ENCODE assay signal across 11 cellular contexts in genomic region chr3:29759443-29760033, GRCh38.
A peak's percentile ranks its signal among the peaks of the same experiment; 100 is the strongest.
DNase-seq lines count a peak whose midpoint lies in the region; ATAC-seq, FAIRE-seq and TF ChIP-seq lines count a peak whose summit lies in the region.
"Had no signal": no experiment of that assay in that cellular context is flagged by ENCODE, and none has a peak within 500 bp of the region (broad histone marks: within the 10 kb centered on the region; RNA-seq: fewer than 3 reads in every experiment).

No MANE protein-coding gene starts in this region.

- H3K4me1 ChIP-seq in liver (ENCODE audit: control insufficient read depth in 4 of 4, insufficient read depth in 4 of 4, low read length in 3 of 4) = peaks cover 8 to 32% (median 19%) of the 10 kb centered on the region in 4 donors
- H3K4me1 ChIP-seq in HepG2 (ENCODE audit: insufficient read depth, low read length) = no peaks in the 10 kb centered on the region
- peaks cover 6 to 19% of the 10 kb centered on the region in 2 donors for H3K4me1 ChIP-seq in muscle layer of duodenum (ENCODE audit: control insufficient read depth in 1 of 2, insufficient read depth in 2 of 2, low read length in 2 of 2)

- intact Hi-C loops in HepG2 (cut with micrococcal nuclease; ENCODE audit: unreplicated experiment) = no loop called here

- no peak for DNase-seq in HepG2 (ENCODE audit: low spot score)
- no peak for DNase-seq in coronary artery (ENCODE audit: low spot score)
- DNase-seq in GM10248 (ENCODE audit: extremely low spot score) = no peak
- no peak for DNase-seq in activated effector memory CD4-positive, alpha-beta T cell treated with anti-CD3 and anti-CD28 coated beads, Interleukin-2, amount 50 U/mL, for 16 hours
- DNase-seq: activated CD4-positive, alpha-beta T cell treated with anti-CD3 and anti-CD28 coated beads for 4 hours; stimulated activated CD4-positive, alpha-beta T cell treated with anti-CD3 and anti-CD28 coated beads, Interleukin-1b, Interleukin-23, amount 100 ng/mL, for 48 hours had no signal

- H3K9me3 ChIP-seq in liver (ENCODE audit: control insufficient read depth in 4 of 4, low read length in 3 of 4) (no peaks in the 10 kb centered on the region), HepG2 (ENCODE audit: low read length) (no peaks in the 10 kb centered on the region), muscle layer of duodenum (ENCODE audit: control insufficient read depth in 1 of 2, low read length in 2 of 2) (no peaks in the 10 kb centered on the region)

- no peaks in the 10 kb centered on the region for H3K79me2 ChIP-seq in HepG2 (ENCODE audit: insufficient read depth, low read length)

- in situ Hi-C loops in HepG2 (cut with HindIII; ENCODE audit: extremely low pct_ligation_motif_present, low pct_unique_long_range_greater_than_20kb) = no loop called here

- no TSS peak for BruUV-seq in HepG2 (replicated peaks; lab: Mats Ljungman, UMichigan)

- no peak for TF ChIP-seq POLR2A in HepG2 (IDR thresholded peaks at IDR 0.05; ENCODE audit: insufficient read depth in 1 of 2, low read depth in 2 of 2, low read length in 2 of 2)

- no peak overlapping the region for H2AFZ ChIP-seq in HepG2 (ENCODE audit: low read length)

- H3K27ac ChIP-seq in liver (ENCODE audit: low read depth in 1 of 2, low read length in 2 of 2) = peak overlapping the region; percentile 70 to 74
- no peak overlapping the region for H3K27ac ChIP-seq in HepG2 (ENCODE audit: extremely low read length, insufficient read depth, low read length)
- peak overlapping the region; percentile 83 to 84 for H3K27ac ChIP-seq in coronary artery
- peak overlapping the region; percentile 81 for H3K27ac ChIP-seq in muscle layer of duodenum (ENCODE audit: low read length)
- H3K27ac ChIP-seq: KMS-11 had no signal

- peak overlapping the region in 1 of 2 donors; percentile 13 for H3K9ac ChIP-seq in liver (ENCODE audit: low read depth in 1 of 2, low read length in 2 of 2)
- H3K9ac ChIP-seq in HepG2 (ENCODE audit: insufficient read depth, low read depth, low read length) = no peak overlapping the region
- H3K9ac ChIP-seq: KMS-11 had no signal

- TF ChIP-seq EP300 in HepG2 (IDR thresholded peaks at IDR 0.05; ENCODE audit: low read depth in 2 of 2, low read length in 2 of 2) (no peak), HepG2 (CRISPR knock-in tag; IDR thresholded peaks at IDR 0.05; ENCODE audit: borderline replicate concordance) (no peak)

- TF ChIP-seq RAD21 in liver (IDR thresholded peaks at IDR 0.05) = no peak
- TF ChIP-seq RAD21 in HepG2 (CRISPR knock-in tag; IDR thresholded peaks at IDR 0.05) = no peak

- ATAC-seq in HepG2 (no peak), HG02973 (IDR thresholded peaks at IDR 0.05; ENCODE audit: unreplicated experiment) (no peak), GM21619 (IDR thresholded peaks at IDR 0.05; ENCODE audit: unreplicated experiment) (no peak)

- H3K27me3 ChIP-seq in liver (ENCODE audit: control insufficient read depth in 4 of 4, insufficient read depth in 4 of 4, low read length in 3 of 4) = no peaks in the 10 kb centered on the region
- H3K27me3 ChIP-seq in HepG2 (ENCODE audit: control insufficient read depth in 1 of 2, insufficient read depth in 2 of 2, low read length in 2 of 2) = no peaks in the 10 kb centered on the region
- no peaks in the 10 kb centered on the region for H3K27me3 ChIP-seq in muscle layer of duodenum (ENCODE audit: low read depth, low read length)

- CTCF ChIA-PET in HepG2 (lab: Yijun Ruan, JAX; ENCODE audit: low intra/inter-chr PET ratio, low total read pairs) (no interaction called here), GM10248 (lab: Yijun Ruan, JAX) (interaction anchor here (1.4 kb wide), 1 partner anchor 10 kb away, joined by 4 read pairs; no protein-coding TSS in a partner anchor)

- FAIRE-seq in HepG2 (lab: Jason Lieb, UNC) = no peak

- 87% methylated on average over 9 of the region's 9 CpGs for WGBS in liver
- 4% methylated on average over 9 of the region's 9 CpGs for WGBS in HepG2 (ENCODE audit: low lambda C conversion rate)

- no peaks in the 10 kb centered on the region for H3K36me3 ChIP-seq in liver (ENCODE audit: control insufficient read depth in 4 of 4, insufficient read depth in 3 of 4, low read depth in 1 of 4, low read length in 3 of 4)
- no peaks in the 10 kb centered on the region for H3K36me3 ChIP-seq in HepG2 (replicated peaks in 1 of 2; ENCODE audit: control insufficient read depth in 1 of 2, insufficient read depth in 2 of 2, low read length in 2 of 2)
- H3K36me3 ChIP-seq in muscle layer of duodenum (ENCODE audit: control insufficient read depth in 1 of 2, insufficient read depth in 2 of 2, low read length in 2 of 2) = no peaks in the 10 kb centered on the region

- POLR2A ChIA-PET in HepG2 (lab: Yijun Ruan, JAX) = no interaction called here
- POLR2A ChIA-PET in GM10248 (lab: Yijun Ruan, JAX) = no interaction called here

- TF ChIP-seq CTCF in liver (IDR thresholded peaks at IDR 0.05; ENCODE audit: low read depth, low read length, missing input control) = no peak
- TF ChIP-seq CTCF in HepG2 (CRISPR knock-in tag; IDR thresholded peaks at IDR 0.05) = no peak
- TF ChIP-seq CTCF in coronary artery (IDR thresholded peaks at IDR 0.05) = no peak
- TF ChIP-seq CTCF in GM10248 (IDR thresholded peaks at IDR 0.05; ENCODE audit: control extremely low read depth, extremely low read depth, low read depth, missing control alignments) = no peak

- H3K4me3 ChIP-seq in liver (ENCODE audit: low read depth in 1 of 3, low read length in 3 of 3) = no peak overlapping the region
- no peak overlapping the region for H3K4me3 ChIP-seq in HepG2 (replicated peaks in 1 of 3; ENCODE audit: insufficient read depth in 1 of 3, low read depth in 2 of 3, low read length in 3 of 3)
- peak overlapping the region; percentile 42 for H3K4me3 ChIP-seq in coronary artery
- peak overlapping the region in 1 of 2 donors; percentile 5 for H3K4me3 ChIP-seq in muscle layer of duodenum (ENCODE audit: low read depth in 1 of 2, low read length in 2 of 2)

- no peaks in the 10 kb centered on the region for H4K20me1 ChIP-seq in HepG2 (ENCODE audit: insufficient read depth, low read length)

- H3K4me2 ChIP-seq in HepG2 (ENCODE audit: low read depth, low read length) = no peak overlapping the region
- H3K4me2 ChIP-seq: KMS-11 had no signal

TF ChIP-seq in liver, 16 proteins besides CTCF, POLR2A, EP300 and RAD21 (continues in another document):
- no peak for TF ChIP-seq RXRA (IDR thresholded peaks at IDR 0.05)
- peak; percentile 23 for TF ChIP-seq TAF1 (conservative IDR thresholded peaks at IDR 0.05)
- peak; percentile 27 for TF ChIP-seq YY1 (IDR thresholded peaks at IDR 0.05)
- peak; percentile 5 for TF ChIP-seq REST (IDR thresholded peaks at IDR 0.05)
- no peak for TF ChIP-seq FOXA1 (IDR thresholded peaks at IDR 0.05)
- TF ChIP-seq FOXA2 (IDR thresholded peaks at IDR 0.05) = no peak

TF ChIP-seq in HepG2, 621 proteins besides CTCF, POLR2A, EP300 and RAD21 (continues in another document):
- TF ChIP-seq POLR2AphosphoS5 (IDR thresholded peaks at IDR 0.05; ENCODE audit: low read depth, low read length) (no peak), ZNF644 (CRISPR knock-in tag; IDR thresholded peaks at IDR 0.05; ENCODE audit: low read depth) (no peak), HOXA5 (CRISPR knock-in tag; IDR thresholded peaks at IDR 0.05) (no peak), SMYD3 (CRISPR knock-in tag; IDR thresholded peaks at IDR 0.05) (no peak), ZNF883 (CRISPR knock-in tag; IDR thresholded peaks at IDR 0.05; ENCODE audit: not compliant biosample characterization) (no peak), ZFP36L1 (CRISPR knock-in tag; IDR thresholded peaks at IDR 0.05) (no peak), ZNF232 (CRISPR knock-in tag; IDR thresholded peaks at IDR 0.05; ENCODE audit: borderline replicate concordance) (no peak), HDAC6 (IDR thresholded peaks at IDR 0.05; ENCODE audit: low read depth, low read length) (no peak), ZNF556 (CRISPR knock-in tag; IDR thresholded peaks at IDR 0.05; ENCODE audit: borderline replicate concordance) (no peak), ZMAT5 (CRISPR knock-in tag; IDR thresholded peaks at IDR 0.05; ENCODE audit: borderline replicate concordance, low read depth) (no peak), SRSF4 (IDR thresholded peaks at IDR 0.05; ENCODE audit: low read depth, low read length, poor library complexity, severe bottlenecking) (no peak), KMT2A (CRISPR knock-in tag; IDR thresholded peaks at IDR 0.05) (no peak), ZSCAN29 (CRISPR knock-in tag; conservative IDR thresholded peaks at IDR 0.05) (no peak), ZNF513 (CRISPR knock-in tag; conservative IDR thresholded peaks at IDR 0.05) (no peak), FOXP1 (IDR thresholded peaks at IDR 0.05) (no peak), FOXP1 (CRISPR knock-in tag; IDR thresholded peaks at IDR 0.05) (no peak), ZNF274 (CRISPR knock-in tag; IDR thresholded peaks at IDR 0.05) (no peak), MIER3 (CRISPR knock-in tag; IDR thresholded peaks at IDR 0.05; ENCODE audit: borderline replicate concordance) (no peak)
